In the genomic region with DNA sequence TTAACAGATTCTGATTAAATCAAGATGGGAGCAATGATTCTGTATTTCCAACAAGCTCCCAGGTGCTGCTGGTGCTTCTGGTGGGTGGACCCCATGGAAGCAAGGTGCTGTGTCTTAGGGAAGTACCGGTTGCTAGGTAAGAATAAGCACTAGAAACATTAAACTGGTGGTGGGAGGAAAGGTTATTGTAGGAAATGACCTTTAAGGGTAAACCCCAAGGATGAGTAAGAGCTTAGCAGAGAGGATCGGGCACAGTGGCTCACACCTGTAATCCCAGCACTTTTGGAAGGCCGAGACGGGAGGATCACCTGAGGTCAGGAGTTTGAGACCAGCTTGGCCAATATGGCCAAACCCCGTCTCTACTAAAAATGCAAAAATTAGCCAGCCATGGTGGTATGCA, we compare ENCODE assay signal across 11 cellular contexts.
"Had no signal": no experiment of that assay in that cellular context is flagged by ENCODE, and none has a peak within 500 bp of the region (broad histone marks: within the 10 kb centered on the region; RNA-seq: fewer than 3 reads in every experiment).

No MANE protein-coding gene starts in this region.

- H3K36me3 ChIP-seq: suprapubic skin, upper lobe of right lung had no signal

- H3K9me3 Mint-ChIP-seq: activated CD4-positive, alpha-beta T cell treated with anti-CD3 and anti-CD28 coated beads, Interleukin-2, amount 10 ng/mL, durations not matched to agents 7 days and 5 days had no signal

- ATAC-seq: upper lobe of right lung had no signal

- H3K27me3 ChIP-seq: dorsolateral prefrontal cortex, neutrophil, right atrium auricular region, suprapubic skin, upper lobe of right lung had no signal

- H3K27ac Mint-ChIP-seq: activated CD4-positive, alpha-beta T cell treated with anti-CD3 and anti-CD28 coated beads, Interleukin-2, amount 10 ng/mL, durations not matched to agents 7 days and 5 days had no signal

- H3K4me3 Mint-ChIP-seq: activated CD4-positive, alpha-beta T cell treated with anti-CD3 and anti-CD28 coated beads, Interleukin-2, amount 10 ng/mL, durations not matched to agents 7 days and 5 days had no signal

- H3K27me3 Mint-ChIP-seq: activated CD4-positive, alpha-beta T cell treated with anti-CD3 and anti-CD28 coated beads, Interleukin-2, amount 10 ng/mL, durations not matched to agents 7 days and 5 days had no signal

- DNase-seq: activated CD4-positive, alpha-beta T cell treated with anti-CD3 and anti-CD28 coated beads, Interleukin-2, amount 10 ng/mL, durations not matched to agents 7 days and 5 days; activated naive CD4-positive, alpha-beta T cell treated with anti-CD3 and anti-CD28 coated beads, Interleukin-2, amount 50 U/mL, for 16 hours; dorsolateral prefrontal cortex; hippocampal formation; SK-N-SH; stimulated activated naive CD4-positive, alpha-beta T cell; upper lobe of right lung had no signal

- H3K4me3 ChIP-seq: dorsolateral prefrontal cortex, right atrium auricular region, smooth muscle cell, suprapubic skin, upper lobe of right lung had no signal

- H3K9me3 ChIP-seq: neutrophil, right atrium auricular region, SK-N-SH, suprapubic skin, upper lobe of right lung had no signal
